ENCODE assay signal across 16 cellular contexts in the genomic region with DNA sequence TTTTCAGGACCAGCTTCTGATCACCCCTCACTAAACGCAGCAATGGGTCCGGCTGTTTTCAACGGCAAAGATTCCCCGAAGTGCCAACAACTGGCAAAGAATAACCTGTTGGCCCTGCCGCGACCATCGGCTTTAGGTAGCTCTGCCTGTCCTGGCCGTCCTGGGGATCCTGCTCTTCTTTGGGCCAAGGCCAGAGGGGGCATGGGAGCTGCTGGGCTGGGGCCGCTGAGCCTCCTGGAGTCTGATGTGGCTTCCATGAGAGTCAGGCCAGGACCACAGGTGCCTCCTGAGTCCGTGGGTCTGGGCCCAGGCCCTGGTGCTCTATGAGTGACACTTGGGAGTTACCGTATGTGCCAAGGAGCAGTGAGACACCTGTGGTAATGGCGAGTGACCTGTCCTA. TPM values are rescaled to one million over a fixed set of nuclear protein-coding genes. Genes with fewer than 3 reads are reported as not detected.
DNase-seq lines count a peak whose midpoint lies in the region; ATAC-seq and TF ChIP-seq lines count a peak whose summit lies in the region.
"Had no signal": no experiment of that assay in that cellular context is flagged by ENCODE, and none has a peak within 500 bp of the region (broad histone marks: within the 10 kb centered on the region; RNA-seq: fewer than 3 reads in every experiment).

No MANE protein-coding gene starts in this region.

- POLR2A ChIA-PET in Caco-2 (lab: Charles Lee): interaction anchor here (0.5 kb wide), 1 partner anchor 11 kb away, joined by 4 read pairs; no protein-coding TSS in a partner anchor

- H3K27ac ChIP-seq in VCaP (0 out of 2 replicates have a peak overlapping the region, but pooled peaks have one; percentile 70), neural progenitor cell (no peak overlapping the region)

- H3K4me3 Mint-ChIP-seq in Caco-2 (ENCODE audit: unreplicated experiment) (no peak overlapping the region), neural progenitor cell (no peak overlapping the region)
- H3K4me3 Mint-ChIP-seq in stimulated activated naive B cell treated with anti-CD40 and anti-IgM and Interleukin-4, amounts not matched to agents 10 μg/mL and 1 μg/mL and 100 μg/mL, for 72 hours: no peak overlapping the region
- H3K4me3 Mint-ChIP-seq: CD4-positive, alpha-beta T cell; GM23338 had no signal

- no peak for ATAC-seq in stimulated activated naive B cell treated with anti-CD40 and anti-IgM and Interleukin-4, amounts not matched to agents 10 μg/mL and 1 μg/mL and 100 μg/mL, for 72 hours (replicated peaks)
- ATAC-seq in GM18520 (IDR thresholded peaks at IDR 0.05; ENCODE audit: unreplicated experiment): no peak
- ATAC-seq: GM23338 had no signal

- H3K27me3 ChIP-seq in Caco-2 (replicated peaks; ENCODE audit: control insufficient read depth, insufficient read depth, low read length) (no peaks in the 10 kb centered on the region), neural progenitor cell (no peaks in the 10 kb centered on the region)
- H3K27me3 ChIP-seq: BE2C had no signal

- H3F3A ChIP-seq in neural progenitor cell (ENCODE audit: low read depth): peaks cover 17% of the 10 kb centered on the region

- no peaks in the 10 kb centered on the region for H3K79me2 ChIP-seq in neural progenitor cell (ENCODE audit: low read depth)

- H3K9me3 Mint-ChIP-seq in Caco-2 (ENCODE audit: unreplicated experiment): no peaks in the 10 kb centered on the region
- no peaks in the 10 kb centered on the region for H3K9me3 Mint-ChIP-seq in neural progenitor cell
- H3K9me3 Mint-ChIP-seq in stimulated activated naive B cell treated with anti-CD40 and anti-IgM and Interleukin-4, amounts not matched to agents 10 μg/mL and 1 μg/mL and 100 μg/mL, for 72 hours: peaks cover 0 to 5% of the 10 kb centered on the region in 2 donors
- H3K9me3 Mint-ChIP-seq: CD4-positive, alpha-beta T cell; GM23338 had no signal

- H3K4me1 Mint-ChIP-seq in Caco-2 (ENCODE audit: low read depth, unreplicated experiment) (no peaks in the 10 kb centered on the region), neural progenitor cell (peaks cover 50% of the 10 kb centered on the region)
- H3K4me1 Mint-ChIP-seq in stimulated activated naive B cell treated with anti-CD40 and anti-IgM and Interleukin-4, amounts not matched to agents 10 μg/mL and 1 μg/mL and 100 μg/mL, for 72 hours: peaks cover 11 to 13% of the 10 kb centered on the region in 2 donors

- no TSS peak for BruUV-seq in Caco-2 (replicated peaks; lab: Mats Ljungman, UMichigan)

- H3K9me3 ChIP-seq in Caco-2 (no peaks in the 10 kb centered on the region), neural progenitor cell (ENCODE audit: low read depth) (no peaks in the 10 kb centered on the region)
- H3K9me3 ChIP-seq: BE2C had no signal

- TF ChIP-seq CTCF in Caco-2 (IDR thresholded peaks at IDR 0.05; ENCODE audit: insufficient read depth in 1 of 2, low read depth in 1 of 2, low read length in 1 of 2, severe bottlenecking in 1 of 2, unreplicated experiment in 1 of 2) (no peak), VCaP (conservative IDR thresholded peaks at IDR 0.05) (no peak), neural progenitor cell (IDR thresholded peaks at IDR 0.05) (no peak)

- H3K27ac Mint-ChIP-seq in Caco-2 (ENCODE audit: unreplicated experiment): peak overlapping the region; percentile 17
- H3K27ac Mint-ChIP-seq in neural progenitor cell: peak overlapping the region; percentile 36
- peak overlapping the region; percentile 10 for H3K27ac Mint-ChIP-seq in stimulated activated naive B cell treated with anti-CD40 and anti-IgM and Interleukin-4, amounts not matched to agents 10 μg/mL and 1 μg/mL and 100 μg/mL, for 72 hours
- H3K27ac Mint-ChIP-seq: CD4-positive, alpha-beta T cell; GM23338 had no signal

- H3K27me3 Mint-ChIP-seq in Caco-2 (ENCODE audit: insufficient read depth, unreplicated experiment): no peaks in the 10 kb centered on the region
- peaks cover 12% of the 10 kb centered on the region for H3K27me3 Mint-ChIP-seq in neural progenitor cell (ENCODE audit: insufficient read depth, low read depth)
- peaks cover 5 to 28% of the 10 kb centered on the region in 2 donors for H3K27me3 Mint-ChIP-seq in stimulated activated naive B cell treated with anti-CD40 and anti-IgM and Interleukin-4, amounts not matched to agents 10 μg/mL and 1 μg/mL and 100 μg/mL, for 72 hours

- DNase-seq in Caco-2 (no peak), neural progenitor cell (ENCODE audit: low spot score) (no peak), cardiac septum (ENCODE audit: low spot score) (no peak), NCI-H2107 (lab: John Stamatoyannopoulos, UW) (no peak)
- DNase-seq in stimulated activated naive B cell treated with anti-CD40 and anti-IgM and Interleukin-4, amounts not matched to agents 10 μg/mL and 1 μg/mL and 100 μg/mL, for 72 hours: no peak
- DNase-seq: ACHN; BE2C; C1 segment of cervical spinal cord; CD4-positive, alpha-beta T cell; DMS153; DMS79; GDM1; HCEC 1CT had no signal

- peaks cover 12% of the 10 kb centered on the region for H4K20me1 ChIP-seq in neural progenitor cell (ENCODE audit: low read depth)

- H3K4me3 ChIP-seq in Caco-2 (ENCODE audit: low read depth, low read length) (no peak overlapping the region), neural progenitor cell (no peak overlapping the region)
- H3K4me3 ChIP-seq: GM23338 had no signal

- intact Hi-C loops in Caco-2 (cut with micrococcal nuclease; ENCODE audit: unreplicated experiment): loop anchor here (5.0 to 10.0 kb wide), 2 partner anchors 83 to 346 kb away; no protein-coding TSS in a partner anchor
- intact Hi-C loops in cardiac septum (cut with DNase I): no loop called here

- no peak overlapping the region for H2AFZ ChIP-seq in neural progenitor cell (replicated peaks)
- H2AFZ ChIP-seq: GM23338 had no signal

- no peak overlapping the region for H3K9ac ChIP-seq in neural progenitor cell

- no peak overlapping the region for H3K4me2 ChIP-seq in neural progenitor cell
- H3K4me2 ChIP-seq: GM23338 had no signal

- 0 out of 2 replicates have a peak, but pooled peaks cover 14% of the 10 kb centered on the region for H3K4me1 ChIP-seq in Caco-2
- peaks cover 15% of the 10 kb centered on the region for H3K4me1 ChIP-seq in neural progenitor cell

- CTCF ChIA-PET in Caco-2 (lab: Charles Lee): interaction anchor here (0.7 kb wide), 1 partner anchor 448 kb away, joined by 3 read pairs; a partner anchor contains a TSS

- H3K36me3 ChIP-seq in Caco-2 (ENCODE audit: control insufficient read depth, insufficient read depth, low read length) (no peaks in the 10 kb centered on the region), neural progenitor cell (no peaks in the 10 kb centered on the region)

- no peaks in the 10 kb centered on the region for H3K36me3 Mint-ChIP-seq in Caco-2 (ENCODE audit: insufficient read depth, unreplicated experiment)
- H3K36me3 Mint-ChIP-seq in neural progenitor cell: peaks cover 58% of the 10 kb centered on the region
- H3K36me3 Mint-ChIP-seq in stimulated activated naive B cell treated with anti-CD40 and anti-IgM and Interleukin-4, amounts not matched to agents 10 μg/mL and 1 μg/mL and 100 μg/mL, for 72 hours: no peaks in the 10 kb centered on the region

RNA-seq across cellular contexts. Expression of gene GREB1, which starts 46.9 kb away (rescaled TPM):
- total RNA-seq in Caco-2 (2022): 2.2 and 2.4 TPM in 2 replicates
- total RNA-seq in neural progenitor cell (ENCODE audit: low replicate concordance): 30.8 and 33.2 TPM in 2 replicates
- total RNA-seq in cardiac septum: 2.9 TPM
